Comparison of ENCODE assay signal across 9 cellular contexts in the genomic region with DNA sequence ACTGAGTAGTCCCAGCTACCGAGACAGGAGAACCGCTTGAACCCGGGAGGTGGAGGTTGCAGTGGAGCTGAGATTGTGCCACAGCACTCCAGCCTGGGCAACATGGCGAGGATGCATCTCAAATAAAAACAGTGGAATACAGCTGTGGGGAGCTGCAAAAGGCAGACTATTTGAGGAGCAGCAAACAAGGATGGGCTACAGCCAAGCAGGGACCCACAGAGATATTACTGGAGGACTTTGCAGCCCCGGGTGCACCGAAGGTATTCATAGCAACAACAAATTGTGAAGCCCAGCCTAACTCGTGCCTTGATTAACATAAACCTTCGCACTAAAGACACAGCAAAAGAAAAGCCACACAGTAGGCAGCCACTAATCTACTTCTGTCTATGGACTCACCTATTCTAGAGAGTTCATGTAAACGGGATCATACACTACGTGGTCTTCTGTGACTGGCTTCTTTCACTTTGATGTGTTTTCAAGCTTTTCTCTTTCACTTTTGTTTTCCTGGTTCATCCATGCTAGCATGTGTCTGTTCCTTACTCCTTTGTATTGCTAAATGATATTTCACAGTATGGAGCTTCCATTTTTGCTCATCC. TPM values are rescaled to one million over a fixed set of nuclear protein-coding genes. Genes with fewer than 3 reads are reported as not detected.
DNase-seq lines count a peak whose midpoint lies in the region; ATAC-seq and TF ChIP-seq lines count a peak whose summit lies in the region.
"Had no signal": no experiment of that assay in that cellular context is flagged by ENCODE, and none has a peak within 500 bp of the region (broad histone marks: within the 10 kb centered on the region; RNA-seq: fewer than 3 reads in every experiment).

No MANE protein-coding gene starts in this region.

- no peak overlapping the region for H3K4me3 Mint-ChIP-seq in activated naive CD4-positive, alpha-beta T cell treated with anti-CD3 and anti-CD28 coated beads, Interleukin-2, amount 10 ng/mL, durations not matched to agents 7 days and 5 days

- peaks cover 8% of the 10 kb centered on the region for H3K4me1 ChIP-seq in RWPE2 (ENCODE audit: insufficient read depth, poor library complexity, severe bottlenecking)
- peaks cover 0 to 20% (median 2%) of the 10 kb centered on the region in 4 donors for H3K4me1 ChIP-seq in tibial artery

- no peak for TF ChIP-seq CTCF in RWPE2 (IDR thresholded peaks at IDR 0.05; ENCODE audit: poor library complexity, severe bottlenecking)
- no peak for TF ChIP-seq CTCF in tibial artery (IDR thresholded peaks at IDR 0.05)

- H3K36me3 Mint-ChIP-seq in activated naive CD4-positive, alpha-beta T cell treated with anti-CD3 and anti-CD28 coated beads, Interleukin-2, amount 10 ng/mL, durations not matched to agents 7 days and 5 days, result peaks cover 1% of the 10 kb centered on the region

- peak overlapping the region; percentile 84 for H3K27ac Mint-ChIP-seq in activated naive CD4-positive, alpha-beta T cell treated with anti-CD3 and anti-CD28 coated beads, Interleukin-2, amount 10 ng/mL, durations not matched to agents 7 days and 5 days

- intact Hi-C loops in left ventricle myocardium superior (cut with micrococcal nuclease) (no loop called here), tibial artery (cut with DNase I; ENCODE audit: low total_unique reads) (no loop called here)

- no peaks in the 10 kb centered on the region for H3K9me3 Mint-ChIP-seq in activated naive CD4-positive, alpha-beta T cell treated with anti-CD3 and anti-CD28 coated beads, Interleukin-2, amount 10 ng/mL, durations not matched to agents 7 days and 5 days

- H3K27ac ChIP-seq in RWPE2 (ENCODE audit: poor library complexity, severe bottlenecking) (peak overlapping the region; percentile 44), tibial artery (peak overlapping the region; percentile 2 to 22)
- H3K27ac ChIP-seq: C4-2B had no signal

- peaks cover 15% of the 10 kb centered on the region for H3K27me3 Mint-ChIP-seq in activated naive CD4-positive, alpha-beta T cell treated with anti-CD3 and anti-CD28 coated beads, Interleukin-2, amount 10 ng/mL, durations not matched to agents 7 days and 5 days

- H3K9me3 ChIP-seq in RWPE2 (ENCODE audit: severe bottlenecking) (no peaks in the 10 kb centered on the region), tibial artery (no peaks in the 10 kb centered on the region)

- no peaks in the 10 kb centered on the region for H3K36me3 ChIP-seq in RWPE2 (ENCODE audit: low read depth)
- H3K36me3 ChIP-seq in tibial artery, result no peaks in the 10 kb centered on the region

- ATAC-seq in RWPE2 (ENCODE audit: low read depth) (no peak), left ventricle myocardium superior (no peak), GM19395 (IDR thresholded peaks at IDR 0.05; ENCODE audit: unreplicated experiment) (no peak), GM19452 (IDR thresholded peaks at IDR 0.05; ENCODE audit: unreplicated experiment) (no peak)

- no peak for DNase-seq in activated naive CD4-positive, alpha-beta T cell treated with anti-CD3 and anti-CD28 coated beads, Interleukin-2, amount 10 ng/mL, durations not matched to agents 7 days and 5 days
- DNase-seq in activated naive CD4-positive, alpha-beta T cell treated with Interleukin-2 at 50 U/mL for 16 hours, result no peak
- DNase-seq in RWPE2 (ENCODE audit: low spot score), result no peak
- peak; percentile 10 for DNase-seq in left ventricle myocardium superior
- DNase-seq in tibial artery, result peak in 1 of 2 donors; percentile 17
- no peak for DNase-seq in NCI-H510A treated with DMSO at 0.1 percent for 48 hours (lab: John Stamatoyannopoulos, UW)

- H3K27me3 ChIP-seq in RWPE2 (ENCODE audit: insufficient read depth, poor library complexity, severe bottlenecking), result no peaks in the 10 kb centered on the region
- H3K27me3 ChIP-seq in tibial artery, result no peaks in the 10 kb centered on the region

- H3K4me1 Mint-ChIP-seq in activated naive CD4-positive, alpha-beta T cell treated with anti-CD3 and anti-CD28 coated beads, Interleukin-2, amount 10 ng/mL, durations not matched to agents 7 days and 5 days, result peaks cover 17% of the 10 kb centered on the region

- H3K4me3 ChIP-seq in RWPE2 (ENCODE audit: severe bottlenecking) (no peak overlapping the region), tibial artery (no peak overlapping the region)

- CTCF ChIA-PET in activated naive CD4-positive, alpha-beta T cell treated with anti-CD3 and anti-CD28 coated beads, Interleukin-2, amount 10 ng/mL, durations not matched to agents 7 days and 5 days (lab: Charles Lee), result interaction anchor here (1.0 to 1.5 kb wide), 3 partner anchors 9 to 24 kb away, joined by 3 to 7 read pairs (median 5); no protein-coding TSS in a partner anchor

RNA-seq across cellular contexts. Expression of gene PODXL, which starts 34.0 kb away (rescaled TPM):
- 61.2 TPM for total RNA-seq in left ventricle myocardium superior
